Comparison of ENCODE assay signal across 18 cellular contexts in the genomic region with DNA sequence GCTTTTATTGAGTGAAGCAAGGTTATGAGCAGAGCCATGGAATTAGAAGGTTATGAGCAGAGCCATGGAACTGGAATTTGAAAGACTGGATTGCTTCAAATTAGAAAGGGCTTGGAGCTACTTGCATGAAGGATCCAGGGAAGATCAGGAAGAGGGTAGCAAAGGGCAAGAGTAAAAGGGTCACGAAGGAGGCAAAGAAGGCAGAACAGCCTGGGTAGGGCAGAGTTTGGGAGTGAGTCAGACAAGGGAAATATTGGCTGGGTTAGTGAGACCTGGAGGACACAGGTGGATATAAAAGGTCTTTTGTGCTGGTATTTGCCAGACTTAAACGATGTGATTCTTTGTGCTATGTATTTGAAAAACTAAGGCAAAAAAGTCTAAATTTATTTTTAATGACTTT.
DNase-seq lines count a peak whose midpoint lies in the region; ATAC-seq, FAIRE-seq and TF ChIP-seq lines count a peak whose summit lies in the region.
"Had no signal": no experiment of that assay in that cellular context is flagged by ENCODE, and none has a peak within 500 bp of the region (broad histone marks: within the 10 kb centered on the region; RNA-seq: fewer than 3 reads in every experiment).

No MANE protein-coding gene starts in this region.

- H3K4me1 ChIP-seq in HepG2 (ENCODE audit: insufficient read depth, low read length) (peaks cover 47% of the 10 kb centered on the region), right lobe of liver (peaks cover 0 to 6% (median 0%) of the 10 kb centered on the region in 4 donors), PC-9 (replicated peaks; ENCODE audit: insufficient read depth) (peaks cover 43% of the 10 kb centered on the region), esophagus muscularis mucosa (peaks cover 5 to 14% (median 12%) of the 10 kb centered on the region in 4 donors)

- CTCF ChIA-PET in HepG2 (lab: Yijun Ruan, JAX; ENCODE audit: low intra/inter-chr PET ratio, low total read pairs) (no interaction called here), PC-9 (lab: Charles Lee) (no interaction called here)

- peaks cover 15% of the 10 kb centered on the region; the same call in 1 of the 2 replicates for H3F3A ChIP-seq in PC-9 (ENCODE audit: insufficient read depth, low read depth)

- POLR2A ChIA-PET in HepG2 (lab: Yijun Ruan, JAX), result no interaction called here
- POLR2A ChIA-PET in PC-9 (lab: Charles Lee; ENCODE audit: unreplicated experiment), result no interaction called here

- 0 out of 6 replicates have a peak overlapping the region, but pooled peaks of 1 of the 3 experiments have one; percentile 34 for H3K4me3 ChIP-seq in HepG2 (replicated peaks in 1 of 3; ENCODE audit: insufficient read depth in 1 of 3, low read depth in 2 of 3, low read length in 3 of 3)
- H3K4me3 ChIP-seq in right lobe of liver, result no peak overlapping the region
- H3K4me3 ChIP-seq in PC-9, result no peak overlapping the region
- H3K4me3 ChIP-seq in esophagus muscularis mucosa, result no peak overlapping the region
- H3K4me3 ChIP-seq: BLaER1 treated with 17β-estradiol and CSF1 and Interleukin-3, amounts not matched to agents 10 nM and 100 nM; GM12878 had no signal

- DNase-seq in HepG2 (ENCODE audit: low spot score) (peak; percentile 47), right lobe of liver (no peak), PC-9 (peak in 1 of 2 experiments; percentile 49), esophagus muscularis mucosa (ENCODE audit: extremely low spot score) (peak; percentile 53)
- DNase-seq: ACHN; CD4-positive, CD25-positive, alpha-beta regulatory T cell; DMS 273 treated with DMSO at 0.1 percent for 48 hours; DMS79; GOT3; H9 had no signal

- no peaks in the 10 kb centered on the region for H4K20me1 ChIP-seq in HepG2 (ENCODE audit: insufficient read depth, low read length)
- H4K20me1 ChIP-seq in PC-9 (ENCODE audit: insufficient read depth), result no peaks in the 10 kb centered on the region
- H4K20me1 ChIP-seq: BLaER1 treated with 17β-estradiol and CSF1 and Interleukin-3, amounts not matched to agents 10 nM and 100 nM had no signal

- TF ChIP-seq CTCF in HepG2 (CRISPR knock-in tag; IDR thresholded peaks at IDR 0.05), result no peak
- no peak for TF ChIP-seq CTCF in right lobe of liver (IDR thresholded peaks at IDR 0.05)
- no peak for TF ChIP-seq CTCF in PC-9 (conservative IDR thresholded peaks at IDR 0.05)
- no peak for TF ChIP-seq CTCF in esophagus muscularis mucosa (IDR thresholded peaks at IDR 0.05)

- H3K36me3 ChIP-seq in HepG2 (replicated peaks in 1 of 2; ENCODE audit: control insufficient read depth in 1 of 2, insufficient read depth in 2 of 2, low read length in 2 of 2) (no peaks in the 10 kb centered on the region), right lobe of liver (no peaks in the 10 kb centered on the region), PC-9 (ENCODE audit: low read depth) (no peaks in the 10 kb centered on the region), esophagus muscularis mucosa (no peaks in the 10 kb centered on the region)
- H3K36me3 ChIP-seq: BLaER1 treated with 17β-estradiol and CSF1 and Interleukin-3, amounts not matched to agents 10 nM and 100 nM had no signal

- no peak for ATAC-seq in HepG2
- ATAC-seq in right lobe of liver, result no peak
- ATAC-seq in HG02884 (IDR thresholded peaks at IDR 0.05; ENCODE audit: unreplicated experiment), result no peak
- ATAC-seq in GM19023 (IDR thresholded peaks at IDR 0.05; ENCODE audit: unreplicated experiment), result no peak
- ATAC-seq in GM21528 (IDR thresholded peaks at IDR 0.05; ENCODE audit: low FRiP score, unreplicated experiment), result no peak
- no peak for ATAC-seq in HG03139 (IDR thresholded peaks at IDR 0.05; ENCODE audit: unreplicated experiment)
- ATAC-seq: GM12878 had no signal

- H3K27ac ChIP-seq in HepG2 (ENCODE audit: extremely low read length, insufficient read depth, low read length), result no peak overlapping the region
- no peak overlapping the region for H3K27ac ChIP-seq in right lobe of liver
- H3K27ac ChIP-seq in PC-9, result peak overlapping the region; percentile 18
- no peak overlapping the region for H3K27ac ChIP-seq in esophagus muscularis mucosa (replicated peaks in 1 of 4)
- H3K27ac ChIP-seq: BLaER1 treated with 17β-estradiol and CSF1 and Interleukin-3, amounts not matched to agents 10 nM and 100 nM; HL-60 had no signal

- H3K79me2 ChIP-seq in HepG2 (ENCODE audit: insufficient read depth, low read length), result no peaks in the 10 kb centered on the region
- no peaks in the 10 kb centered on the region for H3K79me2 ChIP-seq in PC-9 (ENCODE audit: low read depth)

- no peak overlapping the region for H3K9ac ChIP-seq in HepG2 (ENCODE audit: insufficient read depth, low read depth, low read length)
- H3K9ac ChIP-seq: BLaER1 treated with 17β-estradiol and CSF1 and Interleukin-3, amounts not matched to agents 10 nM and 100 nM had no signal

- no peak overlapping the region for H2AFZ ChIP-seq in HepG2 (ENCODE audit: low read length)
- H2AFZ ChIP-seq in PC-9, result no peak overlapping the region

- intact Hi-C loops in HepG2 (cut with micrococcal nuclease; ENCODE audit: unreplicated experiment) (loop anchor here (5.0 kb wide), 1 partner anchor 93 kb away; no protein-coding TSS in a partner anchor), right lobe of liver (cut with DNase I) (loop anchor here (5.0 to 10.0 kb wide), 2 partner anchors 156 to 158 kb away; no protein-coding TSS in a partner anchor), PC-9 (cut with micrococcal nuclease; ENCODE audit: unreplicated experiment) (no loop called here), esophagus muscularis mucosa (cut with DNase I) (no loop called here)

- in situ Hi-C loops in HepG2 (cut with HindIII; ENCODE audit: extremely low pct_ligation_motif_present, low pct_unique_long_range_greater_than_20kb), result loop anchor here (5.0 kb wide), 1 partner anchor 158 kb away; no protein-coding TSS in a partner anchor

- 6% methylated on average over 2 of the region's 2 CpGs for WGBS in HepG2 (ENCODE audit: low lambda C conversion rate)
- 44% methylated on average over 2 of the region's 2 CpGs for WGBS in right lobe of liver (ENCODE audit: insufficient coverage, low coverage, low lambda C conversion rate, missing lambda C conversion rate)
- WGBS in esophagus muscularis mucosa, result 72% methylated on average over 2 of the region's 2 CpGs

- no peak for TF ChIP-seq RAD21 in HepG2 (CRISPR knock-in tag; IDR thresholded peaks at IDR 0.05)

- H3K9me3 ChIP-seq in HepG2 (ENCODE audit: low read length) (no peaks in the 10 kb centered on the region), right lobe of liver (no peaks in the 10 kb centered on the region), PC-9 (ENCODE audit: insufficient read depth, low read depth) (no peaks in the 10 kb centered on the region), esophagus muscularis mucosa (no peaks in the 10 kb centered on the region)
- H3K9me3 ChIP-seq: BLaER1 treated with 17β-estradiol and CSF1 and Interleukin-3, amounts not matched to agents 10 nM and 100 nM had no signal

- BruUV-seq in HepG2 (replicated peaks; lab: Mats Ljungman, UMichigan) (no TSS peak), PC-9 (replicated peaks; lab: Mats Ljungman, UMichigan) (no TSS peak)

- H3K27me3 ChIP-seq in HepG2 (ENCODE audit: control insufficient read depth in 1 of 2, insufficient read depth in 2 of 2, low read length in 2 of 2) (peaks cover 0 to 41% of the 10 kb centered on the region in 2 experiments; a peak in 4 of 5 replicates), right lobe of liver (no peaks in the 10 kb centered on the region), PC-9 (ENCODE audit: insufficient read depth, low read depth) (no peaks in the 10 kb centered on the region), esophagus muscularis mucosa (peaks cover 0 to 31% (median 0%) of the 10 kb centered on the region in 4 donors)

- TF ChIP-seq POLR2A in HepG2 (IDR thresholded peaks at IDR 0.05; ENCODE audit: insufficient read depth in 1 of 2, low read depth in 2 of 2, low read length in 2 of 2), result no peak
- no peak for TF ChIP-seq POLR2A in right lobe of liver (IDR thresholded peaks at IDR 0.05)
- no peak for TF ChIP-seq POLR2A in esophagus muscularis mucosa (IDR thresholded peaks at IDR 0.05; ENCODE audit: low read depth)

- no peak for FAIRE-seq in HepG2 (lab: Jason Lieb, UNC)
- FAIRE-seq: GM12878, GM18507 had no signal

- H3K9me2 ChIP-seq in PC-9 (ENCODE audit: insufficient read depth), result no peaks in the 10 kb centered on the region

- H3K4me2 ChIP-seq in HepG2 (ENCODE audit: low read depth, low read length), result peak overlapping the region; percentile 68
- H3K4me2 ChIP-seq in PC-9, result peak overlapping the region; percentile 49
- H3K4me2 ChIP-seq: BLaER1 treated with 17β-estradiol and CSF1 and Interleukin-3, amounts not matched to agents 10 nM and 100 nM had no signal

- TF ChIP-seq EP300 in HepG2 (IDR thresholded peaks at IDR 0.05; ENCODE audit: low read depth in 2 of 2, low read length in 2 of 2) (no peak), HepG2 (CRISPR knock-in tag; IDR thresholded peaks at IDR 0.05; ENCODE audit: borderline replicate concordance) (no peak), esophagus muscularis mucosa (IDR thresholded peaks at IDR 0.05) (no peak)

TF ChIP-seq in HepG2, 621 proteins besides CTCF, POLR2A, EP300 and RAD21 (continues in another document):
- no peak for TF ChIP-seq KDM4B (CRISPR knock-in tag; IDR thresholded peaks at IDR 0.05)
- no peak for TF ChIP-seq CENPT (CRISPR knock-in tag; IDR thresholded peaks at IDR 0.05; ENCODE audit: low read depth)
- TF ChIP-seq ZNF264 (CRISPR knock-in tag; IDR thresholded peaks at IDR 0.05), result no peak
- TF ChIP-seq ZFYVE20 (CRISPR knock-in tag; IDR thresholded peaks at IDR 0.05; ENCODE audit: borderline replicate concordance, low read depth), result no peak
- TF ChIP-seq ZNF230 (CRISPR knock-in tag; IDR thresholded peaks at IDR 0.05), result no peak
- TF ChIP-seq GTF3A (CRISPR knock-in tag; conservative IDR thresholded peaks at IDR 0.05), result no peak
- no peak for TF ChIP-seq HNF4G (IDR thresholded peaks at IDR 0.05; ENCODE audit: borderline replicate concordance, low read depth, low read length)
- no peak for TF ChIP-seq HNF4G (CRISPR knock-in tag; IDR thresholded peaks at IDR 0.05; ENCODE audit: borderline replicate concordance, low read depth)
- TF ChIP-seq IRF2 (CRISPR knock-in tag; IDR thresholded peaks at IDR 0.05), result no peak
- TF ChIP-seq ZSCAN25 (CRISPR knock-in tag; IDR thresholded peaks at IDR 0.05), result no peak
- TF ChIP-seq GATAD2A (CRISPR knock-in tag; IDR thresholded peaks at IDR 0.05), result peak; percentile 29; the same call in 1 of the 2 replicates
- TF ChIP-seq TEAD3 (CRISPR knock-in tag; optimal IDR thresholded peaks at IDR 0.05; ENCODE audit: borderline replicate concordance), result peak; percentile 32

Comparison
In these comparisons a context has a peak if more than half of its experiments do, and no peak if none do; other contexts are left out.
1. DNase-seq: peak in HepG2 (single experiment) and esophagus muscularis mucosa (single experiment); none in right lobe of liver (0 of 3).
2. intact Hi-C loops: an anchor here in HepG2 (5.0 kb wide) and right lobe of liver (5.0 to 10.0 kb wide); none called in PC-9 and esophagus muscularis mucosa.